11 cellular contexts compared by ENCODE assay signal in genomic region chr3:120907659-120908029, GRCh38. TPM values are rescaled to one million over a fixed set of nuclear protein-coding genes. Genes with fewer than 3 reads are reported as not detected.
DNase-seq lines count a peak whose midpoint lies in the region; ATAC-seq, FAIRE-seq and TF ChIP-seq lines count a peak whose summit lies in the region.
"Had no signal": no experiment of that assay in that cellular context is flagged by ENCODE, and none has a peak within 500 bp of the region (broad histone marks: within the 10 kb centered on the region; RNA-seq: fewer than 3 reads in every experiment).

No MANE protein-coding gene starts in this region.

- H3K4me2 ChIP-seq in A549 (peak overlapping the region; percentile 100), mesenchymal stem cell (ENCODE audit: low read length, poor library complexity, severe bottlenecking) (peak overlapping the region; percentile 99)

- no peak overlapping the region for H2BK15ac ChIP-seq in mesenchymal stem cell (ENCODE audit: low read depth, poor library complexity, severe bottlenecking)

- H3K14ac ChIP-seq in mesenchymal stem cell (ENCODE audit: low read length in 2 of 2) = no peak overlapping the region

- no peak overlapping the region for H3K23ac ChIP-seq in mesenchymal stem cell (ENCODE audit: low read length in 2 of 2)

- no peak overlapping the region for H4K8ac ChIP-seq in mesenchymal stem cell (ENCODE audit: low read length)

- TF ChIP-seq CTCF in A549 (IDR thresholded peaks at IDR 0.05) (no peak), WTC11 (IDR thresholded peaks at IDR 0.05) (no peak), gastroesophageal sphincter (IDR thresholded peaks at IDR 0.05) (no peak), A673 (conservative IDR thresholded peaks at IDR 0.05; ENCODE audit: low read depth, low read length) (no peak)

- ATAC-seq in A549 = peak; percentile 45 to 46; a peak in 4 of 6 replicates
- peak; percentile 37 for ATAC-seq in GM19395 (IDR thresholded peaks at IDR 0.05; ENCODE audit: unreplicated experiment)
- ATAC-seq in WTC11 = peak; percentile 95
- no peak for ATAC-seq in HG03097 (IDR thresholded peaks at IDR 0.05; ENCODE audit: low FRiP score, unreplicated experiment)
- no peak for ATAC-seq in gastroesophageal sphincter

- H3K27ac ChIP-seq in A549 (no peak overlapping the region), mesenchymal stem cell (ENCODE audit: low read length, poor library complexity, severe bottlenecking) (no peak overlapping the region), gastroesophageal sphincter (no peak overlapping the region), A673 (ENCODE audit: low read depth, low read length, poor library complexity, severe bottlenecking) (no peak overlapping the region)

- H3K36me3 Mint-ChIP-seq in WTC11 = peaks cover 7% of the 10 kb centered on the region

- H3K4me1 ChIP-seq in A549 (peaks cover 13% of the 10 kb centered on the region), mesenchymal stem cell (ENCODE audit: control insufficient read depth, insufficient read depth, low read depth, low read length) (peaks cover 14% of the 10 kb centered on the region), gastroesophageal sphincter (peaks cover 3 to 25% (median 6%) of the 10 kb centered on the region in 3 donors), A673 (ENCODE audit: insufficient read depth, low read length, poor library complexity, severe bottlenecking) (no peaks in the 10 kb centered on the region)

- H3K9me3 ChIP-seq in A549 = 0 out of 3 replicates have a peak, but pooled peaks cover 5% of the 10 kb centered on the region
- H3K9me3 ChIP-seq in mesenchymal stem cell (ENCODE audit: control insufficient read depth, low read length) = no peaks in the 10 kb centered on the region
- no peaks in the 10 kb centered on the region for H3K9me3 ChIP-seq in gastroesophageal sphincter
- no peaks in the 10 kb centered on the region for H3K9me3 ChIP-seq in A673 (ENCODE audit: low read depth, low read length, poor library complexity, severe bottlenecking)

- H3K18ac ChIP-seq in mesenchymal stem cell (ENCODE audit: low read depth in 1 of 2, low read length in 2 of 2) = no peak overlapping the region

- CTCF ChIA-PET in A549 (lab: Yijun Ruan, JAX) (interaction anchor here (0.8 kb wide), 1 partner anchor 348 kb away, joined by 3 read pairs; no protein-coding TSS in a partner anchor), WTC11 (lab: Charles Lee) (interaction anchor here (0.8 to 1.3 kb wide), 6 partner anchors 15 to 349 kb away, joined by 3 to 6 read pairs (median 4); no protein-coding TSS in a partner anchor), A673 (lab: Charles Lee) (interaction anchor here (0.6 kb wide), 1 partner anchor 28 kb away, joined by 3 read pairs; no protein-coding TSS in a partner anchor)

- H3K4me1 Mint-ChIP-seq in WTC11 = peaks cover 11% of the 10 kb centered on the region

- H3K27me3 ChIP-seq in mesenchymal stem cell (ENCODE audit: control insufficient read depth in 1 of 2, insufficient read depth in 1 of 2, low read length in 2 of 2) (peaks cover 22 to 44% of the 10 kb centered on the region in 2 experiments), gastroesophageal sphincter (peaks cover 40% of the 10 kb centered on the region), A673 (replicated peaks; ENCODE audit: insufficient read depth, low read depth, low read length, poor library complexity) (peaks cover 64% of the 10 kb centered on the region)

- peak overlapping the region; percentile 48 for H3K27ac Mint-ChIP-seq in WTC11

- 26% methylated on average over 11 of the region's 11 CpGs for WGBS in A549 (ENCODE audit: missing lambda C conversion rate)
- 8% methylated on average over 11 of the region's 11 CpGs for WGBS in mesenchymal stem cell
- 18 to 19% methylated on average over 9 to 11 of the region's 11 CpGs for WGBS in gastroesophageal sphincter (ENCODE audit: low coverage in 1 of 2), 2 donors

- POLR2A ChIA-PET in A549 (lab: Yijun Ruan, JAX) (no interaction called here), WTC11 (lab: Charles Lee) (interaction anchor here (0.5 to 1.2 kb wide), 6 partner anchors 84 to 642 kb away, joined by 3 to 11 read pairs (median 4); partner anchors contain the start of gene NDUFB4), A673 (lab: Charles Lee; ENCODE audit: low non-redundant PET) (interaction anchor here (0.6 kb wide), 1 partner anchor 43 kb away, joined by 3 read pairs; no protein-coding TSS in a partner anchor)

- TF ChIP-seq EP300 in A549 (IDR thresholded peaks at IDR 0.05) = no peak
- TF ChIP-seq EP300 in gastroesophageal sphincter (IDR thresholded peaks at IDR 0.05) = no peak

- no peak overlapping the region for H2AK5ac ChIP-seq in mesenchymal stem cell (ENCODE audit: low read length, severe bottlenecking)

- intact Hi-C loops in A673 (cut with micrococcal nuclease; ENCODE audit: unreplicated experiment) = no loop called here

- peak overlapping the region; percentile 91 for H3K4me3 Mint-ChIP-seq in WTC11

- H3K4ac ChIP-seq in mesenchymal stem cell (ENCODE audit: low read depth in 1 of 2, low read length in 2 of 2) = no peak overlapping the region

- H2AFZ ChIP-seq in mesenchymal stem cell (ENCODE audit: low read depth, low read length) = no peak overlapping the region

- TF ChIP-seq RAD21 in A549 (conservative IDR thresholded peaks at IDR 0.05 in 1 of 2, IDR thresholded peaks at IDR 0.05 in 1 of 2) = no peak

- DNase-seq in A549 (ENCODE audit: low read depth in 1 of 2, low spot score in 1 of 2) (no peak), WTC11 (ENCODE audit: low spot score) (no peak), mesenchymal stem cell (no peak), DMS53 treated with DMSO at 0.1 percent for 48 hours (lab: John Stamatoyannopoulos, UW; ENCODE audit: unreplicated experiment) (no peak), A673 (ENCODE audit: low spot score) (no peak)

- no peak overlapping the region for H3K9ac ChIP-seq in mesenchymal stem cell (ENCODE audit: low read length)

- H3K36me3 ChIP-seq in mesenchymal stem cell (ENCODE audit: control insufficient read depth in 1 of 2, insufficient read depth in 2 of 2, low read depth in 1 of 2, low read length in 2 of 2) (no peaks in the 10 kb centered on the region), gastroesophageal sphincter (no peaks in the 10 kb centered on the region), A673 (ENCODE audit: insufficient read depth, low read length, poor library complexity, severe bottlenecking) (no peaks in the 10 kb centered on the region)

- H3K4me3 ChIP-seq in A549 (peak overlapping the region; percentile 49), mesenchymal stem cell (ENCODE audit: insufficient read depth in 1 of 2, low read depth in 1 of 2, low read length in 2 of 2) (peak overlapping the region in 1 of 2 experiments; percentile 68), gastroesophageal sphincter (peak overlapping the region in 1 of 2 donors; percentile 62), A673 (ENCODE audit: low read depth, low read length, poor library complexity, severe bottlenecking) (no peak overlapping the region)

- TF ChIP-seq POLR2A in A549 (IDR thresholded peaks at IDR 0.05; ENCODE audit: low read length) = no peak
- no peak for TF ChIP-seq POLR2A in gastroesophageal sphincter (IDR thresholded peaks at IDR 0.05)

- H3K9me3 Mint-ChIP-seq in WTC11 = peaks cover 9% of the 10 kb centered on the region

- no TSS peak for BruUV-seq in A673 (replicated peaks; lab: Mats Ljungman, UMichigan)

- H2BK120ac ChIP-seq in mesenchymal stem cell (ENCODE audit: low read depth, low read length) = no peak overlapping the region

- no peaks in the 10 kb centered on the region for H3K79me1 ChIP-seq in mesenchymal stem cell (replicated peaks; ENCODE audit: low read length, poor library complexity, severe bottlenecking)

- H2BK12ac ChIP-seq in mesenchymal stem cell (ENCODE audit: low read length in 2 of 2) = no peak overlapping the region

- no peak overlapping the region for H2BK5ac ChIP-seq in mesenchymal stem cell (ENCODE audit: low read depth, low read length, poor library complexity, severe bottlenecking)

- H3K27me3 Mint-ChIP-seq in WTC11 (ENCODE audit: low read depth) = peaks cover 3% of the 10 kb centered on the region; the same call in 1 of the 2 replicates

- H4K91ac ChIP-seq in mesenchymal stem cell (ENCODE audit: low read length) = no peak overlapping the region

- FAIRE-seq in A549 (lab: Jason Lieb, UNC) = no peak

TF ChIP-seq in A549, 52 proteins besides CTCF, POLR2A, EP300 and RAD21 (continues in another document):
- TF ChIP-seq, protein P1, sequence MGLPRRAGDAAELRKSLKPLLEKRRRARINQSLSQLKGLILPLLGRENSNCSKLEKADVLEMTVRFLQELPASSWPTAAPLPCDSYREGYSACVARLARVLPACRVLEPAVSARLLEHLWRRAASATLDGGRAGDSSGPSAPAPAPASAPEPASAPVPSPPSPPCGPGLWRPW (IDR thresholded peaks at IDR 0.05) = no peak
- TF ChIP-seq JUN (IDR thresholded peaks at IDR 0.05) (no peak), HOXA7 (CRISPR knock-in tag; IDR thresholded peaks at IDR 0.05) (no peak)

TF ChIP-seq in WTC11, 78 proteins besides CTCF, POLR2A, EP300 and RAD21:
- TF ChIP-seq NFYB (CRISPR knock-in tag; conservative IDR thresholded peaks at IDR 0.05; ENCODE audit: low read depth) (peak; percentile 78), FOXP1 (CRISPR knock-in tag; IDR thresholded peaks at IDR 0.05; ENCODE audit: borderline replicate concordance) (no peak)
TF ChIP-seq in WTC11: peak in this region for 1.

RNA-seq across cellular contexts. Expression of gene STXBP5L, which starts 0.4 kb away (rescaled TPM):
- polyA plus RNA-seq in A549 (2011; rRNA removed) (0.08 and 0.12 TPM in 2 replicates), A549 (2017; fragmentation: RNase III; extraction: RNeasy Plus Mini Kit Qiagen cat#74134 plus additional on column Dnase treatment) (not detected in 3 replicates)
- polyA plus RNA-seq in A549 (2012; cell fraction: cytosol; rRNA removed) = 0.03 TPM in 1 of 2 replicates, not detected in the other
- polyA plus RNA-seq in A549 (2012; cell fraction: nucleus; rRNA removed) = 0.01 and 0.04 TPM in 2 replicates
- not detected in 2 replicates for polyA minus RNA-seq in A549 (2011; rRNA and poly(A)+ RNA removed)
- total RNA-seq in WTC11 (2021) (5.8 to 5.9 TPM (median 5.8 TPM) in 3 replicates), gastroesophageal sphincter (1 to 10 TPM in 1 of 4 donors, under 1 TPM in 3; 0.15 to 2.0 (median 0.63) TPM), A673 (2021) (not detected in 2 replicates)
- polyA plus RNA-seq in mesenchymal stem cell (2013, experiment 1 of 2) = not detected
- not detected for polyA plus RNA-seq in mesenchymal stem cell (2013, experiment 2 of 2)
- total RNA-seq: activated CD8-positive, alpha-beta memory T cell treated with anti-CD3 and anti-CD28 coated beads for 36 hours; glomerular endothelial cell; IMR-90 had no signal
- polyA plus RNA-seq: IMR-90 had no signal

Comparison
In these comparisons a context has a peak if more than half of its experiments do, and no peak if none do; other contexts are left out.
1. ATAC-seq: peak in A549 (2 of 2), GM19395 (single experiment) and WTC11 (single experiment); none in HG03097 (single experiment) and gastroesophageal sphincter (single experiment).